18 cellular contexts compared by ENCODE assay signal in genomic region chr14:22243971-22244581, GRCh38.
A peak's percentile ranks its signal among the peaks of the same experiment; 100 is the strongest.
DNase-seq lines count a peak whose midpoint lies in the region; ATAC-seq and TF ChIP-seq lines count a peak whose summit lies in the region.
"Had no signal": no experiment of that assay in that cellular context is flagged by ENCODE, and none has a peak within 500 bp of the region (broad histone marks: within the 10 kb centered on the region; RNA-seq: fewer than 3 reads in every experiment).

No MANE protein-coding gene starts in this region.

- DNase-seq in SK-N-SH (no peak), RWPE2 (ENCODE audit: low spot score) (no peak), epithelial cell of esophagus (ENCODE audit: low read depth) (peak; percentile 69), NCI-H146 (lab: John Stamatoyannopoulos, UW) (no peak)
- no peak for DNase-seq in activated CD4-positive, CD25-positive, alpha-beta regulatory T cell treated with anti-CD3 and anti-CD28 coated beads, Interleukin-2, amount 50 U/mL, for 72 hours
- DNase-seq: AML-193; Caco-2; CD4-positive, alpha-beta T cell; DMS79; GDM1; H7; HFFc6 had no signal

- no peaks in the 10 kb centered on the region for H4K20me1 ChIP-seq in SK-N-SH (ENCODE audit: insufficient read depth)

- no peak for TF ChIP-seq EP300 in SK-N-SH (IDR thresholded peaks at IDR 0.05; ENCODE audit: borderline replicate concordance in 1 of 2, low read depth in 1 of 2, low read length in 1 of 2)

- H3K4me1 ChIP-seq in SK-N-SH (ENCODE audit: control insufficient read depth in 1 of 2, insufficient read depth in 2 of 2, low read depth in 1 of 2, low read length in 1 of 2): no peaks in the 10 kb centered on the region
- H3K4me1 ChIP-seq in RWPE2 (ENCODE audit: insufficient read depth, poor library complexity, severe bottlenecking): peaks cover 8% of the 10 kb centered on the region
- H3K4me1 ChIP-seq: A549, Caco-2 had no signal

- POLR2A ChIA-PET in SK-N-SH (lab: Yijun Ruan, JAX): no interaction called here

- no peak overlapping the region for H3K9ac ChIP-seq in SK-N-SH

- TF ChIP-seq RAD21 in SK-N-SH (IDR thresholded peaks at IDR 0.05; ENCODE audit: low read length): no peak

- TF ChIP-seq CTCF in SK-N-SH (IDR thresholded peaks at IDR 0.05) (no peak), RWPE2 (IDR thresholded peaks at IDR 0.05; ENCODE audit: poor library complexity, severe bottlenecking) (no peak), epithelial cell of esophagus (IDR thresholded peaks at IDR 0.05; ENCODE audit: insufficient read depth, low read depth, low read length, missing control alignments) (no peak)

- H3K4me2 ChIP-seq in SK-N-SH: no peak overlapping the region
- H3K4me2 ChIP-seq: A549 had no signal

- H3K79me2 ChIP-seq in SK-N-SH (ENCODE audit: insufficient read depth): no peaks in the 10 kb centered on the region

- H3K27me3 ChIP-seq in SK-N-SH (ENCODE audit: insufficient read depth) (peaks cover 10% of the 10 kb centered on the region; the same call in 1 of the 2 replicates), RWPE2 (ENCODE audit: insufficient read depth, poor library complexity, severe bottlenecking) (no peaks in the 10 kb centered on the region)

- WGBS in SK-N-SH (ENCODE audit: low lambda C conversion rate): 8% methylated on average over 6 of the region's 6 CpGs

- H3K9me3 ChIP-seq in SK-N-SH (no peaks in the 10 kb centered on the region), RWPE2 (ENCODE audit: severe bottlenecking) (no peaks in the 10 kb centered on the region)
- H3K9me3 ChIP-seq: A549, Caco-2 had no signal

- no peaks in the 10 kb centered on the region for H3K9me2 ChIP-seq in SK-N-SH

- H3K36me3 ChIP-seq in SK-N-SH (replicated peaks in 1 of 2; ENCODE audit: control insufficient read depth in 1 of 2, insufficient read depth in 2 of 2, low read length in 1 of 2): no peaks in the 10 kb centered on the region
- H3K36me3 ChIP-seq in RWPE2 (ENCODE audit: low read depth): no peaks in the 10 kb centered on the region

- CTCF ChIA-PET in SK-N-SH (lab: Yijun Ruan, JAX): no interaction called here

- H3K27ac ChIP-seq in SK-N-SH (ENCODE audit: low read depth in 2 of 2, low read length in 1 of 2): no peak overlapping the region
- H3K27ac ChIP-seq in RWPE2 (ENCODE audit: poor library complexity, severe bottlenecking): peak overlapping the region; percentile 52
- H3K27ac ChIP-seq: 22Rv1, A549, C4-2B had no signal

- H3K4me3 ChIP-seq in SK-N-SH (ENCODE audit: low read depth in 2 of 2, low read length in 1 of 2): no peak overlapping the region
- H3K4me3 ChIP-seq in RWPE2 (ENCODE audit: severe bottlenecking): no peak overlapping the region
- no peak overlapping the region for H3K4me3 ChIP-seq in epithelial cell of esophagus (ENCODE audit: low read length)
- H3K4me3 ChIP-seq: A549 had no signal

- peak overlapping the region; percentile 35; the same call in 1 of the 2 replicates for H2AFZ ChIP-seq in SK-N-SH (ENCODE audit: low read depth)

- ATAC-seq in SK-N-SH treated with all-trans-retinoic acid at 6 μM for 48 hours: no peak
- no peak for ATAC-seq in RWPE2 (ENCODE audit: low read depth)
- ATAC-seq in HG03457 (IDR thresholded peaks at IDR 0.05; ENCODE audit: unreplicated experiment): no peak
- ATAC-seq: A549, HCT116 had no signal

- no peaks in the 10 kb centered on the region for H3F3A ChIP-seq in SK-N-SH (replicated peaks; ENCODE audit: insufficient read depth)

TF ChIP-seq in SK-N-SH, 30 proteins besides CTCF, POLR2A, EP300 and RAD21:
- TF ChIP-seq TAF1 (IDR thresholded peaks at IDR 0.05; ENCODE audit: borderline replicate concordance, low read depth, low read length) (no peak), FOXJ3 (CRISPR knock-in tag; IDR thresholded peaks at IDR 0.05) (no peak), SMC3 (IDR thresholded peaks at IDR 0.05; ENCODE audit: low read depth, low read length) (no peak), EZH2phosphoT487 (IDR thresholded peaks at IDR 0.05; ENCODE audit: borderline replicate concordance, low read depth) (no peak), USF1 (IDR thresholded peaks at IDR 0.05; ENCODE audit: borderline replicate concordance, low read depth) (no peak)
- TF ChIP-seq, protein P1, sequence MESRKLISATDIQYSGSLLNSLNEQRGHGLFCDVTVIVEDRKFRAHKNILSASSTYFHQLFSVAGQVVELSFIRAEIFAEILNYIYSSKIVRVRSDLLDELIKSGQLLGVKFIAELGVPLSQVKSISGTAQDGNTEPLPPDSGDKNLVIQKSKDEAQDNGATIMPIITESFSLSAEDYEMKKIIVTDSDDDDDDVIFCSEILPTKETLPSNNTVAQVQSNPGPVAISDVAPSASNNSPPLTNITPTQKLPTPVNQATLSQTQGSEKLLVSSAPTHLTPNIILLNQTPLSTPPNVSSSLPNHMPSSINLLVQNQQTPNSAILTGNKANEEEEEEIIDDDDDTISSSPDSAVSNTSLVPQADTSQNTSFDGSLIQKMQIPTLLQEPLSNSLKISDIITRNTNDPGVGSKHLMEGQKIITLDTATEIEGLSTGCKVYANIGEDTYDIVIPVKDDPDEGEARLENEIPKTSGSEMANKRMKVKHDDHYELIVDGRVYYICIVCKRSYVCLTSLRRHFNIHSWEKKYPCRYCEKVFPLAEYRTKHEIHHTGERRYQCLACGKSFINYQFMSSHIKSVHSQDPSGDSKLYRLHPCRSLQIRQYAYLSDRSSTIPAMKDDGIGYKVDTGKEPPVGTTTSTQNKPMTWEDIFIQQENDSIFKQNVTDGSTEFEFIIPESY (IDR thresholded peaks at IDR 0.05; ENCODE audit: borderline replicate concordance, low read depth): no peak

TF ChIP-seq in SK-N-SH treated with all-trans-retinoic acid at 6 μM for 48 hours, 23 proteins besides CTCF, POLR2A, EP300 and RAD21 (continues in another document):
- TF ChIP-seq ISL1 (CRISPR knock-in tag; IDR thresholded peaks at IDR 0.05) (no peak), ARNTL (CRISPR knock-in tag; IDR thresholded peaks at IDR 0.05; ENCODE audit: borderline replicate concordance, low read depth) (no peak), ZFP3 (CRISPR knock-in tag; IDR thresholded peaks at IDR 0.05) (no peak), ZNF70 (CRISPR knock-in tag; IDR thresholded peaks at IDR 0.05) (no peak), PPARA (CRISPR knock-in tag; IDR thresholded peaks at IDR 0.05; ENCODE audit: borderline replicate concordance) (no peak), RARB (CRISPR knock-in tag; IDR thresholded peaks at IDR 0.05) (no peak), BACH2 (CRISPR knock-in tag; IDR thresholded peaks at IDR 0.05; ENCODE audit: borderline replicate concordance) (no peak), TOX (CRISPR knock-in tag; IDR thresholded peaks at IDR 0.05; ENCODE audit: borderline replicate concordance) (no peak), SNAI2 (CRISPR knock-in tag; IDR thresholded peaks at IDR 0.05) (no peak), CSDC2 (CRISPR knock-in tag; IDR thresholded peaks at IDR 0.05) (no peak)
- TF ChIP-seq, protein P2, sequence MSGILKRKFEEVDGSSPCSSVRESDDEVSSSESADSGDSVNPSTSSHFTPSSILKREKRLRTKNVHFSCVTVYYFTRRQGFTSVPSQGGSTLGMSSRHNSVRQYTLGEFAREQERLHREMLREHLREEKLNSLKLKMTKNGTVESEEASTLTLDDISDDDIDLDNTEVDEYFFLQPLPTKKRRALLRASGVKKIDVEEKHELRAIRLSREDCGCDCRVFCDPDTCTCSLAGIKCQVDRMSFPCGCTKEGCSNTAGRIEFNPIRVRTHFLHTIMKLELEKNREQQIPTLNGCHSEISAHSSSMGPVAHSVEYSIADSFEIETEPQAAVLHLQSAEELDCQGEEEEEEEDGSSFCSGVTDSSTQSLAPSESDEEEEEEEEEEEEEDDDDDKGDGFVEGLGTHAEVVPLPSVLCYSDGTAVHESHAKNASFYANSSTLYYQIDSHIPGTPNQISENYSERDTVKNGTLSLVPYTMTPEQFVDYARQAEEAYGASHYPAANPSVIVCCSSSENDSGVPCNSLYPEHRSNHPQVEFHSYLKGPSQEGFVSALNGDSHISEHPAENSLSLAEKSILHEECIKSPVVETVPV (CRISPR knock-in tag; IDR thresholded peaks at IDR 0.05): no peak
- TF ChIP-seq, protein P3, sequence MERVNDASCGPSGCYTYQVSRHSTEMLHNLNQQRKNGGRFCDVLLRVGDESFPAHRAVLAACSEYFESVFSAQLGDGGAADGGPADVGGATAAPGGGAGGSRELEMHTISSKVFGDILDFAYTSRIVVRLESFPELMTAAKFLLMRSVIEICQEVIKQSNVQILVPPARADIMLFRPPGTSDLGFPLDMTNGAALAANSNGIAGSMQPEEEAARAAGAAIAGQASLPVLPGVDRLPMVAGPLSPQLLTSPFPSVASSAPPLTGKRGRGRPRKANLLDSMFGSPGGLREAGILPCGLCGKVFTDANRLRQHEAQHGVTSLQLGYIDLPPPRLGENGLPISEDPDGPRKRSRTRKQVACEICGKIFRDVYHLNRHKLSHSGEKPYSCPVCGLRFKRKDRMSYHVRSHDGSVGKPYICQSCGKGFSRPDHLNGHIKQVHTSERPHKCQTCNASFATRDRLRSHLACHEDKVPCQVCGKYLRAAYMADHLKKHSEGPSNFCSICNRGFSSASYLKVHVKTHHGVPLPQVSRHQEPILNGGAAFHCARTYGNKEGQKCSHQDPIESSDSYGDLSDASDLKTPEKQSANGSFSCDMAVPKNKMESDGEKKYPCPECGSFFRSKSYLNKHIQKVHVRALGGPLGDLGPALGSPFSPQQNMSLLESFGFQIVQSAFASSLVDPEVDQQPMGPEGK (CRISPR knock-in tag; IDR thresholded peaks at IDR 0.05; ENCODE audit: borderline replicate concordance): no peak
- TF ChIP-seq, protein P4, sequence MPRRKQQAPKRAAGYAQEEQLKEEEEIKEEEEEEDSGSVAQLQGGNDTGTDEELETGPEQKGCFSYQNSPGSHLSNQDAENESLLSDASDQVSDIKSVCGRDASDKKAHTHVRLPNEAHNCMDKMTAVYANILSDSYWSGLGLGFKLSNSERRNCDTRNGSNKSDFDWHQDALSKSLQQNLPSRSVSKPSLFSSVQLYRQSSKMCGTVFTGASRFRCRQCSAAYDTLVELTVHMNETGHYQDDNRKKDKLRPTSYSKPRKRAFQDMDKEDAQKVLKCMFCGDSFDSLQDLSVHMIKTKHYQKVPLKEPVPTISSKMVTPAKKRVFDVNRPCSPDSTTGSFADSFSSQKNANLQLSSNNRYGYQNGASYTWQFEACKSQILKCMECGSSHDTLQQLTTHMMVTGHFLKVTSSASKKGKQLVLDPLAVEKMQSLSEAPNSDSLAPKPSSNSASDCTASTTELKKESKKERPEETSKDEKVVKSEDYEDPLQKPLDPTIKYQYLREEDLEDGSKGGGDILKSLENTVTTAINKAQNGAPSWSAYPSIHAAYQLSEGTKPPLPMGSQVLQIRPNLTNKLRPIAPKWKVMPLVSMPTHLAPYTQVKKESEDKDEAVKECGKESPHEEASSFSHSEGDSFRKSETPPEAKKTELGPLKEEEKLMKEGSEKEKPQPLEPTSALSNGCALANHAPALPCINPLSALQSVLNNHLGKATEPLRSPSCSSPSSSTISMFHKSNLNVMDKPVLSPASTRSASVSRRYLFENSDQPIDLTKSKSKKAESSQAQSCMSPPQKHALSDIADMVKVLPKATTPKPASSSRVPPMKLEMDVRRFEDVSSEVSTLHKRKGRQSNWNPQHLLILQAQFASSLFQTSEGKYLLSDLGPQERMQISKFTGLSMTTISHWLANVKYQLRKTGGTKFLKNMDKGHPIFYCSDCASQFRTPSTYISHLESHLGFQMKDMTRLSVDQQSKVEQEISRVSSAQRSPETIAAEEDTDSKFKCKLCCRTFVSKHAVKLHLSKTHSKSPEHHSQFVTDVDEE (CRISPR knock-in tag; IDR thresholded peaks at IDR 0.05): no peak
